ENCODE assay signal across 8 cellular contexts in the genomic region with DNA sequence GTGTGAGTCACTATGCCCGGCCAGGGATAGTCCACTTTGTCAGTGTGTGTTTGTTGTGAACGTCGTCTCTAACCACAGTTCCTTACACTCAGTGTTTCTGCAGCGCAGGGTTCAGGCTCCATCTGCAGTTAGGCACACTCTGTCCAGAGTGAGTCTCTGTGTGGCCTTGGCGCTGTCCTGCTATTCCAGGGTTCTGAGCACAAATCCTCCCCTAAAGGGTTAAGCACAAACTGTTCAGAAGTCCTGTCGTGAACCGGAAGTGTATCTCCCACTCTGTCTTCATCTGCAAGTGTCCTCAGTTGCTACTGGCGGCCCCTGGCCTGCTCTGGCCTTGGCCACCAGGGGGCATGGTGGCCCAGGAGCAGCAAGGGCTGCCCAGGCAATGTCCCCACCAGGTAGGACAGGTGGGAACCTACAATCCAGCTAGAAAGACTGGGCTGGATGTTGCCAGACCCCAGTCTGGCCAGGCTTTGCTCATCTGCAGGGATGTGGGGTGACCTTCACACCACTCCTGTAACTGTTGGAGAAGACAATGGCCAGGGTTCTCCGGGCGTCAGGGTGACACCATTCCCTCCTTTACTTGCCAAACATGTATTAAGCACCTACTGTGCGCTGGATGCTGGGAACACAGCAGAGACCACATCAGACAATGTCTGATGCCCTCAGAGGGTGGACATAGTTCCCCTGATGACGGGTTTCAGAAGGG. TPM values are rescaled to one million over a fixed set of nuclear protein-coding genes. Genes with fewer than 3 reads are reported as not detected.
DNase-seq lines count a peak whose midpoint lies in the region; ATAC-seq and TF ChIP-seq lines count a peak whose summit lies in the region.

No MANE protein-coding gene starts in this region.

- DNase-seq in NK-92 treated with Interleukin-12 subunit alpha and Interleukin-12 subunit beta, amount 100 ng/mL, for 24 hours (lab: John Stamatoyannopoulos, UW): peak; percentile 29
- DNase-seq in NK-92 (lab: John Stamatoyannopoulos, UW; ENCODE audit: unreplicated experiment) (no peak), NCI-H748 (lab: John Stamatoyannopoulos, UW; ENCODE audit: unreplicated experiment) (peak; percentile 85), mucosa of descending colon (peak; percentile 83 to 88 (median 86))
- peak; percentile 41 to 49 for DNase-seq in activated CD4-positive, alpha-beta T cell treated with anti-CD3 and anti-CD28 coated beads, Interleukin-2, amount 50 U/mL, for 24 hours (ENCODE audit: low read depth in 1 of 2, low spot score in 1 of 2)
- peak; percentile 51 for DNase-seq in effector CD8-positive, alpha-beta T cell (lab: John Stamatoyannopoulos, UW)
- peak; percentile 79 for DNase-seq in stimulated activated CD8-positive, alpha-beta memory T cell treated with anti-CD3 and anti-CD28 coated beads, Interleukin-4, amount 100 ng/mL, for 48 hours

- intact Hi-C loops in mucosa of descending colon (cut with DNase I, micrococcal nuclease): loop anchor here (5.0 to 10.0 kb wide), 2 partner anchors 125 to 128 kb away; no protein-coding TSS in a partner anchor

- peak; percentile 62 for ATAC-seq in HG03378 (IDR thresholded peaks at IDR 0.05; ENCODE audit: unreplicated experiment)
- peak; percentile 92 for ATAC-seq in mucosa of descending colon

- TF ChIP-seq CTCF in mucosa of descending colon (IDR thresholded peaks at IDR 0.05): peak; percentile 88

- H3K4me1 ChIP-seq in mucosa of descending colon (ENCODE audit: low read depth): peaks cover 9% of the 10 kb centered on the region

- H3K4me3 ChIP-seq in mucosa of descending colon: no peak overlapping the region

- H3K36me3 ChIP-seq in mucosa of descending colon (ENCODE audit: low read depth): no peaks in the 10 kb centered on the region

- no peaks in the 10 kb centered on the region for H3K9me3 ChIP-seq in mucosa of descending colon

RNA-seq across cellular contexts. Expression of a gene that starts 38.6 kb away (rescaled TPM):
- 100 to 1,000 TPM in 2 of 3 donors, 10 to 100 TPM in 1; 89.3 to 117 (median 107) TPM for total RNA-seq in mucosa of descending colon

RNA-seq across cellular contexts. Expression of a gene that starts 46.2 kb away (rescaled TPM):
- 10 to 100 TPM; 49.8 to 71.1 (median 70.6) TPM for total RNA-seq in mucosa of descending colon

RNA-seq across cellular contexts. Expression of a gene that starts 46.5 kb away (rescaled TPM):
- total RNA-seq in mucosa of descending colon: 10 to 100 TPM; 41.0 to 46.7 (median 45.9) TPM
